ENCODE assay signal across 20 cellular contexts in the genomic region with DNA sequence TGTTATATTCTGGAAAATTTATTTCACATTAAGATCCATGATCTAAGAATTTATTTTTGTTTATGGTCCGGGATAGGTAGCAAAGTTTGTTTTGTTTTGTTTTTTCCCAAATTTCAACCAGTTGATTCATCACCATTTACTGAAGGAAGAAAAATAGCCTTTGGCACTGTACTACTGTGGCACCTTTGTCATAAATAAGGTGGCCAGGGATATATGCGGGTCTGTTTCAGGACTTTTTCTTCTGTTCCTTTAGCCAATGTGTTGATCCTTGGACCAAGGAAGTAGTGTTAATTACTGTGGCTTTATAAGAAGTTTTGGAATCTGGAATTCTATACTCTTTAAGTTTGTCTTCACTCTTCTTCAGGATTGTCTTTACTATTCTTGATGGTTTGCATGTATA.
A peak's percentile ranks its signal among the peaks of the same experiment; 100 is the strongest.
DNase-seq lines count a peak whose midpoint lies in the region; ATAC-seq and TF ChIP-seq lines count a peak whose summit lies in the region.
"Had no signal": no experiment of that assay in that cellular context is flagged by ENCODE, and none has a peak within 500 bp of the region (broad histone marks: within the 10 kb centered on the region; RNA-seq: fewer than 3 reads in every experiment).

No MANE protein-coding gene starts in this region.

- BruUV-seq in Calu3 (replicated peaks; lab: Mats Ljungman, UMichigan), result no TSS peak
- BruUV-seq in PC-3 (replicated peaks; lab: Mats Ljungman, UMichigan), result no TSS peak

- no peak overlapping the region for H3K27ac ChIP-seq in PC-3 (ENCODE audit: low read length)
- no peak overlapping the region for H3K27ac ChIP-seq in body of pancreas
- H3K27ac ChIP-seq in SK-N-SH (ENCODE audit: low read depth in 2 of 2, low read length in 1 of 2), result no peak overlapping the region
- H3K27ac ChIP-seq: A549; BLaER1 treated with 17β-estradiol and CSF1 and Interleukin-3, amounts not matched to agents 10 nM and 100 nM had no signal

- no peaks in the 10 kb centered on the region; the same call in 1 of the 2 replicates for H3K27me3 ChIP-seq in PC-3 (ENCODE audit: low read length)
- no peaks in the 10 kb centered on the region for H3K27me3 ChIP-seq in body of pancreas
- no peaks in the 10 kb centered on the region for H3K27me3 ChIP-seq in SK-N-SH (ENCODE audit: insufficient read depth)
- H3K27me3 ChIP-seq: BE2C; BLaER1 treated with 17β-estradiol and CSF1 and Interleukin-3, amounts not matched to agents 10 nM and 100 nM had no signal

- no peak overlapping the region for H3K4me3 Mint-ChIP-seq in Calu3 (ENCODE audit: low read depth, unreplicated experiment)
- H3K4me3 Mint-ChIP-seq: CD14-positive monocyte; CD4-positive, alpha-beta T cell; CD8-positive, alpha-beta memory T cell; GM23338; H9; HFFc6 had no signal

- no peak overlapping the region for H3K9ac ChIP-seq in PC-3 (ENCODE audit: low read length)
- H3K9ac ChIP-seq in SK-N-SH, result no peak overlapping the region
- H3K9ac ChIP-seq: BLaER1 treated with 17β-estradiol and CSF1 and Interleukin-3, amounts not matched to agents 10 nM and 100 nM had no signal

- no peaks in the 10 kb centered on the region for H4K20me1 ChIP-seq in PC-3 (ENCODE audit: low read length)
- H4K20me1 ChIP-seq in SK-N-SH (ENCODE audit: insufficient read depth), result no peaks in the 10 kb centered on the region
- H4K20me1 ChIP-seq: BLaER1 treated with 17β-estradiol and CSF1 and Interleukin-3, amounts not matched to agents 10 nM and 100 nM had no signal

- DNase-seq in Calu3 (no peak), PC-3 (no peak), epithelial cell of esophagus (ENCODE audit: low read depth) (peak; percentile 6), NCI-H69 (lab: John Stamatoyannopoulos, UW) (no peak), body of pancreas (no peak), SK-N-SH (no peak)
- DNase-seq: 8988T; ACHN; AML-193; BE2C; CD4-positive, alpha-beta T cell; CD8-positive, alpha-beta memory T cell; DMS79 treated with DMSO at 0.1 percent for 48 hours; GF-D8; H9; HFFc6 had no signal

- WGBS in body of pancreas, 2 donors, result 60 to 71% methylated on average over 2 of the region's 2 CpGs
- 18% methylated on average over 2 of the region's 2 CpGs for WGBS in SK-N-SH (ENCODE audit: low lambda C conversion rate)

- no peak for TF ChIP-seq RAD21 in SK-N-SH (IDR thresholded peaks at IDR 0.05; ENCODE audit: low read length)

- H3K79me2 ChIP-seq in PC-3 (ENCODE audit: low read length) (no peaks in the 10 kb centered on the region), SK-N-SH (ENCODE audit: insufficient read depth) (no peaks in the 10 kb centered on the region)

- H3K4me1 ChIP-seq in PC-3 (ENCODE audit: insufficient read depth, low read length) (peaks cover 6% of the 10 kb centered on the region), body of pancreas (no peaks in the 10 kb centered on the region), SK-N-SH (ENCODE audit: control insufficient read depth in 1 of 2, insufficient read depth in 2 of 2, low read depth in 1 of 2, low read length in 1 of 2) (no peaks in the 10 kb centered on the region)
- H3K4me1 ChIP-seq: A549; BE2C; BLaER1 treated with 17β-estradiol and CSF1 and Interleukin-3, amounts not matched to agents 10 nM and 100 nM had no signal

- H3F3A ChIP-seq in PC-3 (ENCODE audit: low read length, unreplicated experiment) (no peaks in the 10 kb centered on the region), SK-N-SH (replicated peaks; ENCODE audit: insufficient read depth) (no peaks in the 10 kb centered on the region)

- H3K36me3 Mint-ChIP-seq in Calu3 (ENCODE audit: insufficient read depth, unreplicated experiment), result peaks cover 9% of the 10 kb centered on the region
- H3K36me3 Mint-ChIP-seq: CD14-positive monocyte; CD8-positive, alpha-beta memory T cell had no signal

- H3K36me3 ChIP-seq in PC-3 (ENCODE audit: low read depth, low read length) (no peaks in the 10 kb centered on the region), body of pancreas (replicated peaks in 1 of 2; ENCODE audit: insufficient read depth in 1 of 2, low read depth in 2 of 2) (no peaks in the 10 kb centered on the region), SK-N-SH (replicated peaks in 1 of 2; ENCODE audit: control insufficient read depth in 1 of 2, insufficient read depth in 2 of 2, low read length in 1 of 2) (no peaks in the 10 kb centered on the region)
- H3K36me3 ChIP-seq: BE2C; BLaER1 treated with 17β-estradiol and CSF1 and Interleukin-3, amounts not matched to agents 10 nM and 100 nM had no signal

- no peak overlapping the region for H2AFZ ChIP-seq in PC-3 (ENCODE audit: low read length)
- no peak overlapping the region for H2AFZ ChIP-seq in SK-N-SH (ENCODE audit: low read depth)
- H2AFZ ChIP-seq: GM23338 had no signal

- no peaks in the 10 kb centered on the region for H3K9me3 ChIP-seq in PC-3 (ENCODE audit: low read length)
- H3K9me3 ChIP-seq in body of pancreas, result peaks cover 0 to 3% (median 0%) of the 10 kb centered on the region in 3 donors
- H3K9me3 ChIP-seq in SK-N-SH, result peaks cover 4% of the 10 kb centered on the region; the same call in 1 of the 2 replicates
- H3K9me3 ChIP-seq: A549, BE2C had no signal

- intact Hi-C loops in Calu3 (cut with micrococcal nuclease; ENCODE audit: unreplicated experiment), result no loop called here
- intact Hi-C loops in PC-3 (cut with micrococcal nuclease), result no loop called here
- intact Hi-C loops in body of pancreas (cut with DNase I), result no loop called here

- H3K4me1 Mint-ChIP-seq in Calu3 (ENCODE audit: low read depth, unreplicated experiment), result peaks cover 15% of the 10 kb centered on the region
- H3K4me1 Mint-ChIP-seq: CD14-positive monocyte; CD8-positive, alpha-beta memory T cell; GM23338; H9 had no signal

- H3K4me3 ChIP-seq in PC-3 (ENCODE audit: low read length) (no peak overlapping the region), epithelial cell of esophagus (ENCODE audit: low read length) (no peak overlapping the region), body of pancreas (no peak overlapping the region), SK-N-SH (ENCODE audit: low read depth in 2 of 2, low read length in 1 of 2) (no peak overlapping the region)
- H3K4me3 ChIP-seq: A549; BLaER1 treated with 17β-estradiol and CSF1 and Interleukin-3, amounts not matched to agents 10 nM and 100 nM; GM23338 had no signal

- TF ChIP-seq EP300 in SK-N-SH (IDR thresholded peaks at IDR 0.05; ENCODE audit: borderline replicate concordance in 1 of 2, low read depth in 1 of 2, low read length in 1 of 2), result no peak

- H3K9me2 ChIP-seq in PC-3 (replicated peaks; ENCODE audit: low read length) (no peaks in the 10 kb centered on the region), SK-N-SH (peaks cover 3% of the 10 kb centered on the region; the same call in 1 of the 2 replicates)

- peak overlapping the region; percentile 71 for H3K27ac Mint-ChIP-seq in Calu3 (ENCODE audit: unreplicated experiment)
- H3K27ac Mint-ChIP-seq: CD14-positive monocyte; CD4-positive, alpha-beta T cell; CD8-positive, alpha-beta memory T cell; GM23338; H9; HFFc6 had no signal

- CTCF ChIA-PET in Calu3 (lab: Charles Lee), result interaction anchor here (0.9 to 1.3 kb wide), 2 partner anchors 27 to 64 kb away, joined by 3 to 4 read pairs; no protein-coding TSS in a partner anchor
- CTCF ChIA-PET in PC-3 (lab: Charles Lee), result no interaction called here
- CTCF ChIA-PET in SK-N-SH (lab: Yijun Ruan, JAX), result interaction anchor here (0.7 kb wide), 1 partner anchor 25 kb away, joined by 3 read pairs; no protein-coding TSS in a partner anchor

- POLR2A ChIA-PET in PC-3 (lab: Charles Lee; ENCODE audit: unreplicated experiment) (no interaction called here), SK-N-SH (lab: Yijun Ruan, JAX) (no interaction called here)

- peaks cover 8% of the 10 kb centered on the region for H3K9me3 Mint-ChIP-seq in Calu3 (ENCODE audit: low read depth, unreplicated experiment)

- peak overlapping the region; percentile 31; the same call in 1 of the 2 replicates for H3K4me2 ChIP-seq in PC-3 (ENCODE audit: low read length)
- no peak overlapping the region for H3K4me2 ChIP-seq in SK-N-SH
- H3K4me2 ChIP-seq: A549; BLaER1 treated with 17β-estradiol and CSF1 and Interleukin-3, amounts not matched to agents 10 nM and 100 nM; GM23338 had no signal

- ATAC-seq in PC-3 (no peak), body of pancreas (no peak)
- ATAC-seq: A549, GM23338 had no signal

- H3K27me3 Mint-ChIP-seq in Calu3 (ENCODE audit: unreplicated experiment), result no peaks in the 10 kb centered on the region
- H3K27me3 Mint-ChIP-seq: CD4-positive, alpha-beta T cell; CD8-positive, alpha-beta memory T cell had no signal

- TF ChIP-seq CTCF in Calu3 (IDR thresholded peaks at IDR 0.05; ENCODE audit: unreplicated experiment) (no peak), PC-3 (conservative IDR thresholded peaks at IDR 0.05; ENCODE audit: low read depth, low read length) (no peak), epithelial cell of esophagus (IDR thresholded peaks at IDR 0.05; ENCODE audit: insufficient read depth, low read depth, low read length, missing control alignments) (no peak), body of pancreas (IDR thresholded peaks at IDR 0.05) (no peak), SK-N-SH (IDR thresholded peaks at IDR 0.05) (no peak)

- TF ChIP-seq POLR2A in body of pancreas (IDR thresholded peaks at IDR 0.05), result no peak

TF ChIP-seq in SK-N-SH, 30 proteins besides CTCF, POLR2A, EP300 and RAD21 (continues in another document):
- TF ChIP-seq JUND (IDR thresholded peaks at IDR 0.05), result no peak
- TF ChIP-seq, protein P1, sequence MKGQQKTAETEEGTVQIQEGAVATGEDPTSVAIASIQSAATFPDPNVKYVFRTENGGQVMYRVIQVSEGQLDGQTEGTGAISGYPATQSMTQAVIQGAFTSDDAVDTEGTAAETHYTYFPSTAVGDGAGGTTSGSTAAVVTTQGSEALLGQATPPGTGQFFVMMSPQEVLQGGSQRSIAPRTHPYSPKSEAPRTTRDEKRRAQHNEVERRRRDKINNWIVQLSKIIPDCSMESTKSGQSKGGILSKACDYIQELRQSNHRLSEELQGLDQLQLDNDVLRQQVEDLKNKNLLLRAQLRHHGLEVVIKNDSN (IDR thresholded peaks at IDR 0.05; ENCODE audit: borderline replicate concordance, low read depth), result no peak
- no peak for TF ChIP-seq SIN3A (IDR thresholded peaks at IDR 0.05; ENCODE audit: borderline replicate concordance, low read depth, low read length)
- no peak for TF ChIP-seq SMC3 (IDR thresholded peaks at IDR 0.05; ENCODE audit: low read depth, low read length)
- TF ChIP-seq NFIC (IDR thresholded peaks at IDR 0.05; ENCODE audit: borderline replicate concordance), result no peak
- TF ChIP-seq MEF2A (IDR thresholded peaks at IDR 0.05; ENCODE audit: borderline replicate concordance, low read depth), result no peak
- TF ChIP-seq YY1 (IDR thresholded peaks at IDR 0.05; ENCODE audit: low read depth), result no peak
- no peak for TF ChIP-seq TAF1 (IDR thresholded peaks at IDR 0.05; ENCODE audit: borderline replicate concordance, low read depth, low read length)
- TF ChIP-seq, protein P2, sequence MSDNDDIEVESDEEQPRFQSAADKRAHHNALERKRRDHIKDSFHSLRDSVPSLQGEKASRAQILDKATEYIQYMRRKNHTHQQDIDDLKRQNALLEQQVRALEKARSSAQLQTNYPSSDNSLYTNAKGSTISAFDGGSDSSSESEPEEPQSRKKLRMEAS (IDR thresholded peaks at IDR 0.05; ENCODE audit: low read depth), result no peak
- TF ChIP-seq RFX5 (IDR thresholded peaks at IDR 0.05; ENCODE audit: low read length), result no peak
- no peak for TF ChIP-seq GABPA (IDR thresholded peaks at IDR 0.05; ENCODE audit: low read depth)
- no peak for TF ChIP-seq RXRA (IDR thresholded peaks at IDR 0.05; ENCODE audit: borderline replicate concordance, low read depth)
